In the genomic region with DNA sequence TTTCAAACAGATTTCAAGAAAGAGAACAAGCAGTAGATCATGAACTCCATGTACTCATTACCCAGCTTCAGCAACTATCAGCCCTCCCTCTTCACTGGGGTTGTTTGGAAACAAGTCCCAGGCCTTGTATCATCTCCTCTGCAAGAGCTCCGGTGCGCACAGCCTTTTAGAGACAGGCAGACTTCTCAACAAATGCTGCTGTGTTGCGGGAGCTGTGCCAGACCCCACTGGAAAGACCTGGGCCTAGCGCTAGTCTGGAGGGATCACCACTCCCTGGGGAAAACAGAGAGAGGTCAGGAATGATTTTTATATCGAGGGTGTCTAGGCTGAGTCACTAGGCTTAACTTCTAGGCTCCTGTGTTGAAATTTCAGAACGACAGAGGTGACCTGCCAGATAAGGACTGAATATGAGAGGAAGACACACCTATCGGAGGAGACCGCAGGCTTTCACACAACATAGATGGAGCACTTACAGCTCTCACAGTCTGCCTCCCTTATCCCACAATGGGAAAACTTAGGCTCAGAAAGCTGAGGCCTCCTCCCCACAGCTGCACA, we compare ENCODE assay signal across 17 cellular contexts.
"Had no signal": no experiment of that assay in that cellular context is flagged by ENCODE, and none has a peak within 500 bp of the region (broad histone marks: within the 10 kb centered on the region; RNA-seq: fewer than 3 reads in every experiment).

No MANE protein-coding gene starts in this region.

- H3K36me3 ChIP-seq: esophagus squamous epithelium, heart left ventricle, left ventricle myocardium inferior, sigmoid colon, thoracic aorta, uterus had no signal

- H3K4me3 ChIP-seq: esophagus squamous epithelium, heart left ventricle, left ventricle myocardium inferior, sigmoid colon, thoracic aorta, uterus had no signal

- ATAC-seq: foreskin keratinocyte; heart left ventricle; stimulated activated naive CD8-positive, alpha-beta T cell treated with anti-CD3 and anti-CD28 coated beads, Interleukin-15, Interleukin-2, amounts not matched to agents 100 U/mL and 50 U/mL, for 24 hours had no signal

- H3K9me3 ChIP-seq: esophagus squamous epithelium, heart left ventricle, left ventricle myocardium inferior, sigmoid colon, thoracic aorta, uterus had no signal

- H3K27ac ChIP-seq: esophagus squamous epithelium, foreskin keratinocyte, heart left ventricle, left ventricle myocardium inferior, sigmoid colon, thoracic aorta, uterus had no signal

- H3K27me3 ChIP-seq: esophagus squamous epithelium, foreskin keratinocyte, heart left ventricle, sigmoid colon, uterus had no signal

- FAIRE-seq: bronchial epithelial cell, keratinocyte, TTC549 had no signal

- DNase-seq: activated CD4-positive, alpha-beta T cell treated with anti-CD3 and anti-CD28 coated beads, Interleukin-2, amount 50 U/mL, for 4 hours; activated naive CD4-positive, alpha-beta T cell treated with anti-CD3 and anti-CD28 coated beads, Interleukin-2, amount 50 U/mL, for 16 hours; activated T-cell treated with anti-CD3 and anti-CD28 coated beads, Interleukin-2, amount 50 U/mL, for 1 hour; esophagus squamous epithelium; foreskin keratinocyte; heart left ventricle; left ventricle myocardium inferior; mesendoderm; sigmoid colon; stimulated activated CD4-positive, alpha-beta T cell treated with anti-CD3 and anti-CD28 coated beads, Interleukin-2, amount 100 ng/mL, for 48 hours; stimulated activated naive CD8-positive, alpha-beta T cell treated with anti-CD3 and anti-CD28 coated beads, Interleukin-15, Interleukin-2, amounts not matched to agents 100 U/mL and 50 U/mL, for 24 hours; T-helper 2 cell; uterus had no signal

- H3K4me1 ChIP-seq: foreskin keratinocyte, sigmoid colon, uterus had no signal
